Comparison of ENCODE assay signal across 1 cellular context in genomic region chr3:126082334-126083137, GRCh38.
A peak's percentile ranks its signal among the peaks of the same experiment; 100 is the strongest.
TF ChIP-seq lines count a peak whose summit lies in the region.

No MANE protein-coding gene starts in this region.

TF ChIP-seq in HepG2, 621 proteins besides CTCF, POLR2A, EP300 and RAD21 (continued from another document):
- TF ChIP-seq, protein P1, sequence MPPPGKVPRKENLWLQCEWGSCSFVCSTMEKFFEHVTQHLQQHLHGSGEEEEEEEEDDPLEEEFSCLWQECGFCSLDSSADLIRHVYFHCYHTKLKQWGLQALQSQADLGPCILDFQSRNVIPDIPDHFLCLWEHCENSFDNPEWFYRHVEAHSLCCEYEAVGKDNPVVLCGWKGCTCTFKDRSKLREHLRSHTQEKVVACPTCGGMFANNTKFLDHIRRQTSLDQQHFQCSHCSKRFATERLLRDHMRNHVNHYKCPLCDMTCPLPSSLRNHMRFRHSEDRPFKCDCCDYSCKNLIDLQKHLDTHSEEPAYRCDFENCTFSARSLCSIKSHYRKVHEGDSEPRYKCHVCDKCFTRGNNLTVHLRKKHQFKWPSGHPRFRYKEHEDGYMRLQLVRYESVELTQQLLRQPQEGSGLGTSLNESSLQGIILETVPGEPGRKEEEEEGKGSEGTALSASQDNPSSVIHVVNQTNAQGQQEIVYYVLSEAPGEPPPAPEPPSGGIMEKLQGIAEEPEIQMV (CRISPR knock-in tag; IDR thresholded peaks at IDR 0.05; ENCODE audit: low read depth) = no peak
- TF ChIP-seq CCAR2 (optimal IDR thresholded peaks at IDR 0.05; ENCODE audit: low read depth, low read length) (no peak), ZSCAN20 (CRISPR knock-in tag; IDR thresholded peaks at IDR 0.05; ENCODE audit: borderline replicate concordance) (no peak), ZBTB7A (CRISPR knock-in tag; IDR thresholded peaks at IDR 0.05) (no peak), ZNF136 (CRISPR knock-in tag; IDR thresholded peaks at IDR 0.05; ENCODE audit: low read depth) (no peak), ZMYM4 (CRISPR knock-in tag; IDR thresholded peaks at IDR 0.05) (no peak), ZNF629 (CRISPR knock-in tag; conservative IDR thresholded peaks at IDR 0.05) (peak; percentile 96), ZNF672 (CRISPR knock-in tag; IDR thresholded peaks at IDR 0.05) (no peak), SP2 (CRISPR knock-in tag; IDR thresholded peaks at IDR 0.05) (no peak), RFXANK (CRISPR knock-in tag; IDR thresholded peaks at IDR 0.05) (no peak), SUZ12 (IDR thresholded peaks at IDR 0.05; ENCODE audit: low read depth, low read length) (no peak), ISX (CRISPR knock-in tag; conservative IDR thresholded peaks at IDR 0.05) (no peak), ZBTB49 (CRISPR knock-in tag; IDR thresholded peaks at IDR 0.05; ENCODE audit: borderline replicate concordance) (no peak), AGO2 (optimal IDR thresholded peaks at IDR 0.05; ENCODE audit: low read depth, low read length) (peak; percentile 54), SMARCC2 (IDR thresholded peaks at IDR 0.05) (no peak), ZNF235 (CRISPR knock-in tag; IDR thresholded peaks at IDR 0.05; ENCODE audit: borderline replicate concordance) (no peak), ZNF430 (CRISPR knock-in tag; IDR thresholded peaks at IDR 0.05) (no peak), ZNF800 (CRISPR knock-in tag; IDR thresholded peaks at IDR 0.05) (no peak), PAWR (CRISPR knock-in tag; IDR thresholded peaks at IDR 0.05; ENCODE audit: borderline replicate concordance) (no peak), PPARG (CRISPR knock-in tag; conservative IDR thresholded peaks at IDR 0.05) (no peak), ZMYM3 (CRISPR knock-in tag; IDR thresholded peaks at IDR 0.05) (0 out of 2 replicates have a peak, but pooled peaks have one; percentile 63), RARA (CRISPR knock-in tag; IDR thresholded peaks at IDR 0.05) (no peak), MBNL3 (CRISPR knock-in tag; conservative IDR thresholded peaks at IDR 0.05) (no peak), CHD4 (IDR thresholded peaks at IDR 0.05; ENCODE audit: borderline replicate concordance, low read length) (peak; percentile 72; the same call in 1 of the 2 replicates), NCOA1 (CRISPR knock-in tag; IDR thresholded peaks at IDR 0.05) (no peak), THAP9 (CRISPR knock-in tag; IDR thresholded peaks at IDR 0.05; ENCODE audit: borderline replicate concordance) (no peak), HDAC2 (CRISPR knock-in tag; IDR thresholded peaks at IDR 0.05) (no peak)
- TF ChIP-seq, protein P2, sequence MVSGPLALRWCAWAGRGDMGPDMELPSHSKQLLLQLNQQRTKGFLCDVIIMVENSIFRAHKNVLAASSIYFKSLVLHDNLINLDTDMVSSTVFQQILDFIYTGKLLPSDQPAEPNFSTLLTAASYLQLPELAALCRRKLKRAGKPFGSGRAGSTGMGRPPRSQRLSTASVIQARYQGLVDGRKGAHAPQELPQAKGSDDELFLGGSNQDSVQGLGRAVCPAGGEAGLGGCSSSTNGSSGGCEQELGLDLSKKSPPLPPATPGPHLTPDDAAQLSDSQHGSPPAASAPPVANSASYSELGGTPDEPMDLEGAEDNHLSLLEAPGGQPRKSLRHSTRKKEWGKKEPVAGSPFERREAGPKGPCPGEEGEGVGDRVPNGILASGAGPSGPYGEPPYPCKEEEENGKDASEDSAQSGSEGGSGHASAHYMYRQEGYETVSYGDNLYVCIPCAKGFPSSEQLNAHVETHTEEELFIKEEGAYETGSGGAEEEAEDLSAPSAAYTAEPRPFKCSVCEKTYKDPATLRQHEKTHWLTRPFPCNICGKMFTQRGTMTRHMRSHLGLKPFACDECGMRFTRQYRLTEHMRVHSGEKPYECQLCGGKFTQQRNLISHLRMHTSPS (CRISPR knock-in tag; IDR thresholded peaks at IDR 0.05; ENCODE audit: low read depth) = no peak
- TF ChIP-seq, protein P3, sequence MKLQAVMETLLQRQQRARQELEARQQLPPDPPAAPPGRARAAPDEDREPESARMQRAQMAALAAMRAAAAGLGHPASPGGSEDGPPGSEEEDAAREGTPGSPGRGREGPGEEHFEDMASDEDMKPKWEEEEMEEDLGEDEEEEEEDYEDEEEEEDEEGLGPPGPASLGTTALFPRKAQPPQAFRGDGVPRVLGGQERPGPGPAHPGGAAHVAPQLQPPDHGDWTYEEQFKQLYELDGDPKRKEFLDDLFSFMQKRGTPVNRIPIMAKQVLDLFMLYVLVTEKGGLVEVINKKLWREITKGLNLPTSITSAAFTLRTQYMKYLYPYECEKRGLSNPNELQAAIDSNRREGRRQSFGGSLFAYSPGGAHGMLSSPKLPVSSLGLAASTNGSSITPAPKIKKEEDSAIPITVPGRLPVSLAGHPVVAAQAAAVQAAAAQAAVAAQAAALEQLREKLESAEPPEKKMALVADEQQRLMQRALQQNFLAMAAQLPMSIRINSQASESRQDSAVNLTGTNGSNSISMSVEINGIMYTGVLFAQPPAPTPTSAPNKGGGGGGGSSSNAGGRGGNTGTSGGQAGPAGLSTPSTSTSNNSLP (IDR thresholded peaks at IDR 0.05; ENCODE audit: low read depth, low read length) = no peak
- TF ChIP-seq, protein P4, sequence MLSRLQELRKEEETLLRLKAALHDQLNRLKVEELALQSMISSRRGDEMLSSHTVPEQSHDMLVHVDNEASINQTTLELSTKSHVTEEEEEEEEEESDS (CRISPR knock-in tag; IDR thresholded peaks at IDR 0.05; ENCODE audit: borderline replicate concordance) = no peak
- TF ChIP-seq, protein P5, sequence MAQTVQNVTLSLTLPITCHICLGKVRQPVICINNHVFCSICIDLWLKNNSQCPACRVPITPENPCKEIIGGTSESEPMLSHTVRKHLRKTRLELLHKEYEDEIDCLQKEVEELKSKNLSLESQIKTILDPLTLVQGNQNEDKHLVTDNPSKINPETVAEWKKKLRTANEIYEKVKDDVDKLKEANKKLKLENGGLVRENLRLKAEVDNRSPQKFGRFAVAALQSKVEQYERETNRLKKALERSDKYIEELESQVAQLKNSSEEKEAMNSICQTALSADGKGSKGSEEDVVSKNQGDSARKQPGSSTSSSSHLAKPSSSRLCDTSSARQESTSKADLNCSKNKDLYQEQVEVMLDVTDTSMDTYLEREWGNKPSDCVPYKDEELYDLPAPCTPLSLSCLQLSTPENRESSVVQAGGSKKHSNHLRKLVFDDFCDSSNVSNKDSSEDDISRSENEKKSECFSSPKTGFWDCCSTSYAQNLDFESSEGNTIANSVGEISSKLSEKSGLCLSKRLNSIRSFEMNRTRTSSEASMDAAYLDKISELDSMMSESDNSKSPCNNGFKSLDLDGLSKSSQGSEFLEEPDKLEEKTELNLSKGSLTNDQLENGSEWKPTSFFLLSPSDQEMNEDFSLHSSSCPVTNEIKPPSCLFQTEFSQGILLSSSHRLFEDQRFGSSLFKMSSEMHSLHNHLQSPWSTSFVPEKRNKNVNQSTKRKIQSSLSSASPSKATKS (CRISPR knock-in tag; IDR thresholded peaks at IDR 0.05) = no peak
